Comparison of ENCODE assay signal across 1 cellular context in the genomic region with DNA sequence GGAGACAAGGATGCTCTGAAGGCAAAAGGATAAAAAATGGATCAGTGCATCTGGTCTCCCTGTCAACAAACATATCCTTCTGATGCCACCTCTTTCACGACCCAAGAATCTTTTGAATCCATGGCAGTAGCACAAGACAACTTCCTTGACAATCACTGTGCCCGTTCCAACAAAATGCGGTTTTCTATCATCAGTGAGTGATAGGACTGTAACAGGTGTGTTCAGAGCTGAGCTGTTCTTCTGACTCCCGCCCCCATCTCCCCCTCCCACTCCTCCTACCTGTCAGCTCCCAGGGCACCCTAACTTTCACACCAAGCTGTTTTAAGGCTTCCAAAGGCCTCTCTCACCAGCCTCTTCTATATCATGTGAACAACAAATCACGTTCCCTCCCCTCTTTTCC.
TF ChIP-seq lines count a peak whose summit lies in the region.

No MANE protein-coding gene starts in this region.

TF ChIP-seq in HEK293, 187 proteins besides CTCF, POLR2A, EP300 and RAD21 (continued from another document):
- TF ChIP-seq, protein P1, sequence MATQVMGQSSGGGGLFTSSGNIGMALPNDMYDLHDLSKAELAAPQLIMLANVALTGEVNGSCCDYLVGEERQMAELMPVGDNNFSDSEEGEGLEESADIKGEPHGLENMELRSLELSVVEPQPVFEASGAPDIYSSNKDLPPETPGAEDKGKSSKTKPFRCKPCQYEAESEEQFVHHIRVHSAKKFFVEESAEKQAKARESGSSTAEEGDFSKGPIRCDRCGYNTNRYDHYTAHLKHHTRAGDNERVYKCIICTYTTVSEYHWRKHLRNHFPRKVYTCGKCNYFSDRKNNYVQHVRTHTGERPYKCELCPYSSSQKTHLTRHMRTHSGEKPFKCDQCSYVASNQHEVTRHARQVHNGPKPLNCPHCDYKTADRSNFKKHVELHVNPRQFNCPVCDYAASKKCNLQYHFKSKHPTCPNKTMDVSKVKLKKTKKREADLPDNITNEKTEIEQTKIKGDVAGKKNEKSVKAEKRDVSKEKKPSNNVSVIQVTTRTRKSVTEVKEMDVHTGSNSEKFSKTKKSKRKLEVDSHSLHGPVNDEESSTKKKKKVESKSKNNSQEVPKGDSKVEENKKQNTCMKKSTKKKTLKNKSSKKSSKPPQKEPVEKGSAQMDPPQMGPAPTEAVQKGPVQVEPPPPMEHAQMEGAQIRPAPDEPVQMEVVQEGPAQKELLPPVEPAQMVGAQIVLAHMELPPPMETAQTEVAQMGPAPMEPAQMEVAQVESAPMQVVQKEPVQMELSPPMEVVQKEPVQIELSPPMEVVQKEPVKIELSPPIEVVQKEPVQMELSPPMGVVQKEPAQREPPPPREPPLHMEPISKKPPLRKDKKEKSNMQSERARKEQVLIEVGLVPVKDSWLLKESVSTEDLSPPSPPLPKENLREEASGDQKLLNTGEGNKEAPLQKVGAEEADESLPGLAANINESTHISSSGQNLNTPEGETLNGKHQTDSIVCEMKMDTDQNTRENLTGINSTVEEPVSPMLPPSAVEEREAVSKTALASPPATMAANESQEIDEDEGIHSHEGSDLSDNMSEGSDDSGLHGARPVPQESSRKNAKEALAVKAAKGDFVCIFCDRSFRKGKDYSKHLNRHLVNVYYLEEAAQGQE (tag by site-specific recombination; IDR thresholded peaks at IDR 0.05), result no peak
- TF ChIP-seq ZNF558 (tag by site-specific recombination; IDR thresholded peaks at IDR 0.05) (no peak), ZNF654 (tag by site-specific recombination; IDR thresholded peaks at IDR 0.05; ENCODE audit: low read depth) (no peak), ZIC2 (tag by site-specific recombination; IDR thresholded peaks at IDR 0.05) (no peak), HOXC10 (CRISPR knock-in tag; IDR thresholded peaks at IDR 0.05) (no peak), ZNF529 (tag by site-specific recombination; IDR thresholded peaks at IDR 0.05; ENCODE audit: insufficient replicate concordance) (no peak), ZNF426 (tag by site-specific recombination; IDR thresholded peaks at IDR 0.05) (no peak), ZBTB17 (tag by site-specific recombination; IDR thresholded peaks at IDR 0.05) (peak; percentile 51; the same call in 1 of the 2 replicates), ZNF169 (tag by site-specific recombination; IDR thresholded peaks at IDR 0.05) (no peak), ZNF530 (tag by site-specific recombination; IDR thresholded peaks at IDR 0.05; ENCODE audit: low read depth) (no peak)
- TF ChIP-seq, protein P2, sequence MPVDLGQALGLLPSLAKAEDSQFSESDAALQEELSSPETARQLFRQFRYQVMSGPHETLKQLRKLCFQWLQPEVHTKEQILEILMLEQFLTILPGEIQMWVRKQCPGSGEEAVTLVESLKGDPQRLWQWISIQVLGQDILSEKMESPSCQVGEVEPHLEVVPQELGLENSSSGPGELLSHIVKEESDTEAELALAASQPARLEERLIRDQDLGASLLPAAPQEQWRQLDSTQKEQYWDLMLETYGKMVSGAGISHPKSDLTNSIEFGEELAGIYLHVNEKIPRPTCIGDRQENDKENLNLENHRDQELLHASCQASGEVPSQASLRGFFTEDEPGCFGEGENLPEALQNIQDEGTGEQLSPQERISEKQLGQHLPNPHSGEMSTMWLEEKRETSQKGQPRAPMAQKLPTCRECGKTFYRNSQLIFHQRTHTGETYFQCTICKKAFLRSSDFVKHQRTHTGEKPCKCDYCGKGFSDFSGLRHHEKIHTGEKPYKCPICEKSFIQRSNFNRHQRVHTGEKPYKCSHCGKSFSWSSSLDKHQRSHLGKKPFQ (tag by site-specific recombination; IDR thresholded peaks at IDR 0.05), result 0 out of 2 replicates have a peak, but pooled peaks have one; percentile 9
- TF ChIP-seq, protein P3, sequence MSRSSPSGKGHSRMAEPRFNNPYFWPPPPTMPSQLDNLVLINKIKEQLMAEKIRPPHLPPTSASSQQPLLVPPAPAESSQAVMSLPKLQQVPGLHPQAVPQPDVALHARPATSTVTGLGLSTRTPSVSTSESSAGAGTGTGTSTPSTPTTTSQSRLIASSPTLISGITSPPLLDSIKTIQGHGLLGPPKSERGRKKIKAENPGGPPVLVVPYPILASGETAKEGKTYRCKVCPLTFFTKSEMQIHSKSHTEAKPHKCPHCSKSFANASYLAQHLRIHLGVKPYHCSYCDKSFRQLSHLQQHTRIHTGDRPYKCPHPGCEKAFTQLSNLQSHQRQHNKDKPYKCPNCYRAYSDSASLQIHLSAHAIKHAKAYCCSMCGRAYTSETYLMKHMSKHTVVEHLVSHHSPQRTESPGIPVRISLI (tag by site-specific recombination; IDR thresholded peaks at IDR 0.05), result no peak
- TF ChIP-seq, protein P4, sequence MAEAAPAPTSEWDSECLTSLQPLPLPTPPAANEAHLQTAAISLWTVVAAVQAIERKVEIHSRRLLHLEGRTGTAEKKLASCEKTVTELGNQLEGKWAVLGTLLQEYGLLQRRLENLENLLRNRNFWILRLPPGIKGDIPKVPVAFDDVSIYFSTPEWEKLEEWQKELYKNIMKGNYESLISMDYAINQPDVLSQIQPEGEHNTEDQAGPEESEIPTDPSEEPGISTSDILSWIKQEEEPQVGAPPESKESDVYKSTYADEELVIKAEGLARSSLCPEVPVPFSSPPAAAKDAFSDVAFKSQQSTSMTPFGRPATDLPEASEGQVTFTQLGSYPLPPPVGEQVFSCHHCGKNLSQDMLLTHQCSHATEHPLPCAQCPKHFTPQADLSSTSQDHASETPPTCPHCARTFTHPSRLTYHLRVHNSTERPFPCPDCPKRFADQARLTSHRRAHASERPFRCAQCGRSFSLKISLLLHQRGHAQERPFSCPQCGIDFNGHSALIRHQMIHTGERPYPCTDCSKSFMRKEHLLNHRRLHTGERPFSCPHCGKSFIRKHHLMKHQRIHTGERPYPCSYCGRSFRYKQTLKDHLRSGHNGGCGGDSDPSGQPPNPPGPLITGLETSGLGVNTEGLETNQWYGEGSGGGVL (tag by site-specific recombination; IDR thresholded peaks at IDR 0.05), result no peak
- TF ChIP-seq, protein P5, sequence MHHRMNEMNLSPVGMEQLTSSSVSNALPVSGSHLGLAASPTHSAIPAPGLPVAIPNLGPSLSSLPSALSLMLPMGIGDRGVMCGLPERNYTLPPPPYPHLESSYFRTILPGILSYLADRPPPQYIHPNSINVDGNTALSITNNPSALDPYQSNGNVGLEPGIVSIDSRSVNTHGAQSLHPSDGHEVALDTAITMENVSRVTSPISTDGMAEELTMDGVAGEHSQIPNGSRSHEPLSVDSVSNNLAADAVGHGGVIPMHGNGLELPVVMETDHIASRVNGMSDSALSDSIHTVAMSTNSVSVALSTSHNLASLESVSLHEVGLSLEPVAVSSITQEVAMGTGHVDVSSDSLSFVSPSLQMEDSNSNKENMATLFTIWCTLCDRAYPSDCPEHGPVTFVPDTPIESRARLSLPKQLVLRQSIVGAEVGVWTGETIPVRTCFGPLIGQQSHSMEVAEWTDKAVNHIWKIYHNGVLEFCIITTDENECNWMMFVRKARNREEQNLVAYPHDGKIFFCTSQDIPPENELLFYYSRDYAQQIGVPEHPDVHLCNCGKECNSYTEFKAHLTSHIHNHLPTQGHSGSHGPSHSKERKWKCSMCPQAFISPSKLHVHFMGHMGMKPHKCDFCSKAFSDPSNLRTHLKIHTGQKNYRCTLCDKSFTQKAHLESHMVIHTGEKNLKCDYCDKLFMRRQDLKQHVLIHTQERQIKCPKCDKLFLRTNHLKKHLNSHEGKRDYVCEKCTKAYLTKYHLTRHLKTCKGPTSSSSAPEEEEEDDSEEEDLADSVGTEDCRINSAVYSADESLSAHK (tag by site-specific recombination; IDR thresholded peaks at IDR 0.05), result 0 out of 2 replicates have a peak, but pooled peaks have one; percentile 5
- TF ChIP-seq, protein P6, sequence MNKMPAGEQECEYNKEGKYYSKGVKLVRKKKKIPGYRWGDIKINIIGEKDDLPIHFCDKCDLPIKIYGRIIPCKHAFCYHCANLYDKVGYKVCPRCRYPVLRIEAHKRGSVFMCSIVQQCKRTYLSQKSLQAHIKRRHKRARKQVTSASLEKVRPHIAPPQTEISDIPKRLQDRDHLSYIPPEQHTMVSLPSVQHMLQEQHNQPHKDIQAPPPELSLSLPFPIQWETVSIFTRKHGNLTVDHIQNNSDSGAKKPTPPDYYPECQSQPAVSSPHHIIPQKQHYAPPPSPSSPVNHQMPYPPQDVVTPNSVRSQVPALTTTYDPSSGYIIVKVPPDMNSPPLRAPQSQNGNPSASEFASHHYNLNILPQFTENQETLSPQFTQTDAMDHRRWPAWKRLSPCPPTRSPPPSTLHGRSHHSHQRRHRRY (tag by site-specific recombination; IDR thresholded peaks at IDR 0.05), result no peak
